ENCODE assay signal across 26 cellular contexts in genomic region chr16:51376080-51376479, GRCh38.
DNase-seq lines count a peak whose midpoint lies in the region; ATAC-seq and TF ChIP-seq lines count a peak whose summit lies in the region.
"Had no signal": no experiment of that assay in that cellular context is flagged by ENCODE, and none has a peak within 500 bp of the region (broad histone marks: within the 10 kb centered on the region; RNA-seq: fewer than 3 reads in every experiment).

No MANE protein-coding gene starts in this region.

- TF ChIP-seq EP300 in SK-N-SH (IDR thresholded peaks at IDR 0.05; ENCODE audit: borderline replicate concordance in 1 of 2, low read depth in 1 of 2, low read length in 1 of 2) = no peak

- intact Hi-C loops in head of caudate nucleus (cut with DNase I) = no loop called here

- H3K27me3 ChIP-seq in SK-N-SH (ENCODE audit: insufficient read depth) (no peaks in the 10 kb centered on the region), OCI-LY3 (ENCODE audit: low read depth, low read length) (no peaks in the 10 kb centered on the region; the same call in 1 of the 2 replicates)
- H3K27me3 ChIP-seq: BLaER1, colonic mucosa, esophagus squamous epithelium, sigmoid colon had no signal

- POLR2A ChIA-PET in SK-N-SH (lab: Yijun Ruan, JAX) = no interaction called here

- no peak for TF ChIP-seq RAD21 in SK-N-SH (IDR thresholded peaks at IDR 0.05; ENCODE audit: low read length)

- H3K4me3 ChIP-seq in SK-N-SH (ENCODE audit: low read depth in 2 of 2, low read length in 1 of 2) = no peak overlapping the region
- no peak overlapping the region for H3K4me3 ChIP-seq in OCI-LY3 (ENCODE audit: low read length)
- no peak overlapping the region for H3K4me3 ChIP-seq in epithelial cell of proximal tubule (ENCODE audit: low read depth, low read length)
- H3K4me3 ChIP-seq: BLaER1, colonic mucosa, esophagus squamous epithelium, K562, lung, sigmoid colon, SK-N-MC had no signal

- H3K9me3 ChIP-seq in SK-N-SH (no peaks in the 10 kb centered on the region), OCI-LY3 (ENCODE audit: insufficient read depth, low read length) (no peaks in the 10 kb centered on the region)
- H3K9me3 ChIP-seq: BLaER1, colonic mucosa, esophagus squamous epithelium, sigmoid colon had no signal

- H3K36me3 Mint-ChIP-seq in effector memory CD8-positive, alpha-beta T cell (ENCODE audit: insufficient read depth) = no peaks in the 10 kb centered on the region

- H3K27me3 Mint-ChIP-seq in effector memory CD8-positive, alpha-beta T cell = no peaks in the 10 kb centered on the region
- H3K27me3 Mint-ChIP-seq: activated CD4-positive, alpha-beta T cell treated with anti-CD3 and anti-CD28 coated beads, Interleukin-2, amount 10 ng/mL, durations not matched to agents 7 days and 5 days had no signal

- H3F3A ChIP-seq in SK-N-SH (replicated peaks; ENCODE audit: insufficient read depth) = no peaks in the 10 kb centered on the region

- H4K20me1 ChIP-seq in SK-N-SH (ENCODE audit: insufficient read depth) (no peaks in the 10 kb centered on the region), OCI-LY3 (ENCODE audit: insufficient read depth, low read length) (no peaks in the 10 kb centered on the region)
- H4K20me1 ChIP-seq: BLaER1 had no signal

- no peaks in the 10 kb centered on the region for H3K36me3 ChIP-seq in SK-N-SH (replicated peaks in 1 of 2; ENCODE audit: control insufficient read depth in 1 of 2, insufficient read depth in 2 of 2, low read length in 1 of 2)
- no peaks in the 10 kb centered on the region for H3K36me3 ChIP-seq in OCI-LY3 (replicated peaks; ENCODE audit: low read depth, low read length)
- H3K36me3 ChIP-seq: BLaER1, colonic mucosa, esophagus squamous epithelium, sigmoid colon had no signal

- no peak overlapping the region for H3K4me3 Mint-ChIP-seq in effector memory CD8-positive, alpha-beta T cell
- H3K4me3 Mint-ChIP-seq: activated CD4-positive, alpha-beta T cell treated with anti-CD3 and anti-CD28 coated beads, Interleukin-2, amount 10 ng/mL, durations not matched to agents 7 days and 5 days had no signal

- H3K27ac ChIP-seq in SK-N-SH (ENCODE audit: low read depth in 2 of 2, low read length in 1 of 2) (no peak overlapping the region), OCI-LY3 (ENCODE audit: low read length) (no peak overlapping the region)
- H3K27ac ChIP-seq: BLaER1, colonic mucosa, esophagus squamous epithelium, sigmoid colon, SK-N-MC had no signal

- WGBS in SK-N-SH (ENCODE audit: low lambda C conversion rate) = 27% methylated on average over 3 of the region's 3 CpGs

- no peaks in the 10 kb centered on the region for H3K9me2 ChIP-seq in SK-N-SH

- peaks cover 0 to 8% of the 10 kb centered on the region in 2 donors for H3K9me3 Mint-ChIP-seq in effector memory CD8-positive, alpha-beta T cell
- H3K9me3 Mint-ChIP-seq: activated CD4-positive, alpha-beta T cell treated with anti-CD3 and anti-CD28 coated beads, Interleukin-2, amount 10 ng/mL, durations not matched to agents 7 days and 5 days had no signal

- ATAC-seq in SK-N-SH treated with all-trans-retinoic acid at 6 μM for 48 hours (no peak), GM19023 (IDR thresholded peaks at IDR 0.05; ENCODE audit: unreplicated experiment) (no peak)
- ATAC-seq in effector memory CD8-positive, alpha-beta T cell (replicated peaks) = no peak
- ATAC-seq: K562; stimulated activated naive CD8-positive, alpha-beta T cell treated with anti-CD3 and anti-CD28 coated beads, Interleukin-15, Interleukin-2, amounts not matched to agents 100 U/mL and 50 U/mL, for 24 hours had no signal

- H3K4me2 ChIP-seq in SK-N-SH = no peak overlapping the region
- no peak overlapping the region for H3K4me2 ChIP-seq in OCI-LY3 (ENCODE audit: low read length)
- H3K4me2 ChIP-seq: BLaER1 had no signal

- TF ChIP-seq CTCF in SK-N-SH (IDR thresholded peaks at IDR 0.05) = peak; percentile 25
- peak; percentile 18 for TF ChIP-seq CTCF in OCI-LY3 (IDR thresholded peaks at IDR 0.05; ENCODE audit: low read depth, low read length)
- peak; percentile 43 for TF ChIP-seq CTCF in epithelial cell of proximal tubule (conservative IDR thresholded peaks at IDR 0.05; ENCODE audit: low read depth, low read length)

- CTCF ChIA-PET in SK-N-SH (lab: Yijun Ruan, JAX) = no interaction called here

- no peak overlapping the region for H3K9ac ChIP-seq in SK-N-SH
- H3K9ac ChIP-seq in OCI-LY3 (ENCODE audit: low read length) = no peak overlapping the region
- H3K9ac ChIP-seq: BLaER1 had no signal

- H3K79me2 ChIP-seq in SK-N-SH (ENCODE audit: insufficient read depth) (no peaks in the 10 kb centered on the region), OCI-LY3 (ENCODE audit: low read length) (no peaks in the 10 kb centered on the region)

- no peak overlapping the region for H2AFZ ChIP-seq in SK-N-SH (ENCODE audit: low read depth)
- H2AFZ ChIP-seq in OCI-LY3 (ENCODE audit: low read depth, low read length) = no peak overlapping the region

- no peaks in the 10 kb centered on the region for H3K4me1 Mint-ChIP-seq in effector memory CD8-positive, alpha-beta T cell (ENCODE audit: low read depth in 2 of 2)
- H3K4me1 Mint-ChIP-seq: activated CD4-positive, alpha-beta T cell treated with anti-CD3 and anti-CD28 coated beads, Interleukin-2, amount 10 ng/mL, durations not matched to agents 7 days and 5 days had no signal

- DNase-seq in SK-N-SH (no peak), epithelial cell of proximal tubule (ENCODE audit: low read depth) (no peak), kidney tubule cell (ENCODE audit: low spot score) (no peak), head of caudate nucleus (no peak)
- DNase-seq in effector memory CD8-positive, alpha-beta T cell = no peak
- DNase-seq: activated CD4-positive, alpha-beta T cell treated with anti-CD3 and anti-CD28 coated beads, Interleukin-2, amount 10 ng/mL, durations not matched to agents 7 days and 5 days; activated naive CD4-positive, alpha-beta T cell treated with Interleukin-2 at 50 U/mL for 16 hours; activated T-cell treated with anti-CD3 and anti-CD28 coated beads, Interleukin-2, amount 50 U/mL, for 48 hours; colonic mucosa; COR-L47; effector memory CD4-positive, alpha-beta T cell; esophagus squamous epithelium; kidney; NCI-H146; NCI-H510A treated with DMSO at 0.1 percent for 48 hours; NK-92 treated with Interleukin-12 subunit alpha and Interleukin-12 subunit beta, amount 100 ng/mL, for 24 hours; sigmoid colon; stimulated activated naive CD8-positive, alpha-beta T cell treated with anti-CD3 and anti-CD28 coated beads, Interleukin-15, Interleukin-2, amounts not matched to agents 100 U/mL and 50 U/mL, for 24 hours; T-helper 2 cell had no signal

- H3K4me1 ChIP-seq in SK-N-SH (ENCODE audit: control insufficient read depth in 1 of 2, insufficient read depth in 2 of 2, low read depth in 1 of 2, low read length in 1 of 2) (no peaks in the 10 kb centered on the region), OCI-LY3 (ENCODE audit: low read length) (no peaks in the 10 kb centered on the region)
- H3K4me1 ChIP-seq: BLaER1, colonic mucosa, esophagus squamous epithelium, sigmoid colon had no signal

- H3K27ac Mint-ChIP-seq in effector memory CD8-positive, alpha-beta T cell = no peak overlapping the region
- H3K27ac Mint-ChIP-seq: activated CD4-positive, alpha-beta T cell treated with anti-CD3 and anti-CD28 coated beads, Interleukin-2, amount 10 ng/mL, durations not matched to agents 7 days and 5 days had no signal

TF ChIP-seq in SK-N-SH, 30 proteins besides CTCF, POLR2A, EP300 and RAD21 (continues in another document):
- TF ChIP-seq GATA2 (CRISPR knock-in tag; IDR thresholded peaks at IDR 0.05) = no peak
- no peak for TF ChIP-seq TCF12 (IDR thresholded peaks at IDR 0.05)
- TF ChIP-seq, protein P1, sequence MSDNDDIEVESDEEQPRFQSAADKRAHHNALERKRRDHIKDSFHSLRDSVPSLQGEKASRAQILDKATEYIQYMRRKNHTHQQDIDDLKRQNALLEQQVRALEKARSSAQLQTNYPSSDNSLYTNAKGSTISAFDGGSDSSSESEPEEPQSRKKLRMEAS (IDR thresholded peaks at IDR 0.05; ENCODE audit: low read depth) = no peak
- no peak for TF ChIP-seq RXRA (IDR thresholded peaks at IDR 0.05; ENCODE audit: borderline replicate concordance, low read depth)

TF ChIP-seq in SK-N-SH treated with all-trans-retinoic acid at 6 μM for 48 hours, 23 proteins besides CTCF, POLR2A, EP300 and RAD21:
- no peak for TF ChIP-seq RARB (CRISPR knock-in tag; IDR thresholded peaks at IDR 0.05)
- TF ChIP-seq PPARA (CRISPR knock-in tag; IDR thresholded peaks at IDR 0.05; ENCODE audit: borderline replicate concordance) = no peak
- no peak for TF ChIP-seq CREB5 (CRISPR knock-in tag; IDR thresholded peaks at IDR 0.05; ENCODE audit: low read depth)
- TF ChIP-seq TOX (CRISPR knock-in tag; IDR thresholded peaks at IDR 0.05; ENCODE audit: borderline replicate concordance) = no peak
- no peak for TF ChIP-seq GLIS3 (CRISPR knock-in tag; IDR thresholded peaks at IDR 0.05)
- no peak for TF ChIP-seq SNAI2 (CRISPR knock-in tag; IDR thresholded peaks at IDR 0.05)
- no peak for TF ChIP-seq CSRNP3 (CRISPR knock-in tag; IDR thresholded peaks at IDR 0.05)
